ENCODE assay signal across 8 cellular contexts in genomic region chr19:56253737-56254136, GRCh38. TPM values are rescaled to one million over a fixed set of nuclear protein-coding genes. Genes with fewer than 3 reads are reported as not detected.
DNase-seq lines count a peak whose midpoint lies in the region; ATAC-seq and TF ChIP-seq lines count a peak whose summit lies in the region.

No MANE protein-coding gene starts in this region.

- H3K4me2 ChIP-seq in OCI-LY3 (ENCODE audit: low read length) = no peak overlapping the region

- intact Hi-C loops in naive thymus-derived CD4-positive, alpha-beta T cell (cut with micrococcal nuclease) = loop anchor here (1.0 to 5.0 kb wide), 6 partner anchors 80 to 1904 kb away; no protein-coding TSS in a partner anchor

- no peak overlapping the region for H2AFZ ChIP-seq in OCI-LY3 (ENCODE audit: low read depth, low read length)

- no peaks in the 10 kb centered on the region for H3K27me3 Mint-ChIP-seq in endodermal cell (ENCODE audit: insufficient read depth)
- no peaks in the 10 kb centered on the region for H3K27me3 Mint-ChIP-seq in naive thymus-derived CD4-positive, alpha-beta T cell

- H3K79me2 ChIP-seq in OCI-LY3 (ENCODE audit: low read length) = no peaks in the 10 kb centered on the region

- no peaks in the 10 kb centered on the region for H4K20me1 ChIP-seq in OCI-LY3 (ENCODE audit: insufficient read depth, low read length)

- H3K4me1 Mint-ChIP-seq in endodermal cell = peaks cover 6% of the 10 kb centered on the region
- H3K4me1 Mint-ChIP-seq in naive thymus-derived CD4-positive, alpha-beta T cell = peaks cover 0 to 8% (median 0%) of the 10 kb centered on the region in 7 donors

- TF ChIP-seq CTCF in OCI-LY3 (IDR thresholded peaks at IDR 0.05; ENCODE audit: low read depth, low read length) = peak; percentile 71
- TF ChIP-seq CTCF in endodermal cell (conservative IDR thresholded peaks at IDR 0.05) = peak; percentile 54

- H3K4me3 Mint-ChIP-seq in endodermal cell = no peak overlapping the region
- no peak overlapping the region for H3K4me3 Mint-ChIP-seq in naive thymus-derived CD4-positive, alpha-beta T cell

- peaks cover 25% of the 10 kb centered on the region for H3K9me3 Mint-ChIP-seq in endodermal cell
- H3K9me3 Mint-ChIP-seq in naive thymus-derived CD4-positive, alpha-beta T cell = peaks cover 0 to 9% (median 0%) of the 10 kb centered on the region in 11 donors

- POLR2A ChIA-PET in naive thymus-derived CD4-positive, alpha-beta T cell (lab: Charles Lee) = interaction anchor here (0.6 kb wide), 1 partner anchor 93 kb away, joined by 3 read pairs; no protein-coding TSS in a partner anchor

- H3K9ac ChIP-seq in OCI-LY3 (ENCODE audit: low read length) = no peak overlapping the region
- no peak overlapping the region for H3K9ac ChIP-seq in endodermal cell (ENCODE audit: extremely low read depth, low read length, poor library complexity, severe bottlenecking)

- H3K27me3 ChIP-seq in OCI-LY3 (ENCODE audit: low read depth, low read length) (no peaks in the 10 kb centered on the region), endodermal cell (ENCODE audit: control insufficient read depth, insufficient read depth, low read length, poor library complexity, severe bottlenecking) (no peaks in the 10 kb centered on the region)
- H3K27me3 ChIP-seq in naive thymus-derived CD4-positive, alpha-beta T cell (ENCODE audit: control insufficient read depth in 2 of 2, insufficient read depth in 2 of 2, low read length in 2 of 2) = no peaks in the 10 kb centered on the region

- no peak overlapping the region for H3K4me3 ChIP-seq in OCI-LY3 (ENCODE audit: low read length)
- H3K4me3 ChIP-seq in endodermal cell (ENCODE audit: low read length) = no peak overlapping the region
- H3K4me3 ChIP-seq in naive thymus-derived CD4-positive, alpha-beta T cell (ENCODE audit: low read length) = no peak overlapping the region

- DNase-seq in DMS 273 treated with DMSO at 0.1 percent for 48 hours (lab: John Stamatoyannopoulos, UW) (peak; percentile 37), HuH-7.5 (ENCODE audit: low spot score) (peak; percentile 37), endodermal cell (no peak)
- peak in 7 of 9 donors; percentile 14 to 53 (median 38) for DNase-seq in naive thymus-derived CD4-positive, alpha-beta T cell

- H3K27ac ChIP-seq in OCI-LY3 (ENCODE audit: low read length) = no peak overlapping the region
- no peak overlapping the region for H3K27ac ChIP-seq in endodermal cell (ENCODE audit: low read depth, low read length)
- H3K27ac ChIP-seq in naive thymus-derived CD4-positive, alpha-beta T cell (ENCODE audit: low read depth, low read length) = no peak overlapping the region

- no peak overlapping the region for H3K27ac Mint-ChIP-seq in endodermal cell
- peak overlapping the region in 1 of 9 donors; percentile 4 for H3K27ac Mint-ChIP-seq in naive thymus-derived CD4-positive, alpha-beta T cell

- H3K9me3 ChIP-seq in OCI-LY3 (ENCODE audit: insufficient read depth, low read length) = no peaks in the 10 kb centered on the region
- peaks cover 8% of the 10 kb centered on the region for H3K9me3 ChIP-seq in endodermal cell (ENCODE audit: control insufficient read depth, low read length)
- peaks cover 0 to 3% (median 0%) of the 10 kb centered on the region in 3 experiments for H3K9me3 ChIP-seq in naive thymus-derived CD4-positive, alpha-beta T cell (ENCODE audit: control insufficient read depth in 2 of 3, low read length in 3 of 3)

- CTCF ChIA-PET in naive thymus-derived CD4-positive, alpha-beta T cell (lab: Charles Lee) = interaction anchor here (0.6 to 3.4 kb wide), 16 partner anchors 11 to 747 kb away, joined by 3 to 36 read pairs (median 4); partner anchors contain the start of gene ZSCAN5A

- H3K36me3 ChIP-seq in OCI-LY3 (replicated peaks; ENCODE audit: low read depth, low read length) (peaks cover 2% of the 10 kb centered on the region), endodermal cell (ENCODE audit: control insufficient read depth, insufficient read depth, low read length) (no peaks in the 10 kb centered on the region)
- no peaks in the 10 kb centered on the region for H3K36me3 ChIP-seq in naive thymus-derived CD4-positive, alpha-beta T cell (ENCODE audit: control insufficient read depth in 2 of 3, insufficient read depth in 3 of 3, low read length in 3 of 3)

- peaks cover 3% of the 10 kb centered on the region for H3K4me1 ChIP-seq in OCI-LY3 (ENCODE audit: low read length)
- H3K4me1 ChIP-seq in endodermal cell (ENCODE audit: control insufficient read depth, insufficient read depth, low read length) = no peaks in the 10 kb centered on the region
- no peaks in the 10 kb centered on the region for H3K4me1 ChIP-seq in naive thymus-derived CD4-positive, alpha-beta T cell (ENCODE audit: control insufficient read depth in 2 of 2, insufficient read depth in 2 of 2, low read length in 2 of 2)

- peaks cover 12% of the 10 kb centered on the region for H3K36me3 Mint-ChIP-seq in endodermal cell (ENCODE audit: low read depth)
- H3K36me3 Mint-ChIP-seq in naive thymus-derived CD4-positive, alpha-beta T cell = peaks cover 0 to 7% (median 4%) of the 10 kb centered on the region in 5 donors

- peak; percentile 46 for ATAC-seq in naive thymus-derived CD4-positive, alpha-beta T cell
- ATAC-seq in GM19467 (IDR thresholded peaks at IDR 0.05; ENCODE audit: unreplicated experiment) = no peak
- ATAC-seq in HG02870 (IDR thresholded peaks at IDR 0.05; ENCODE audit: unreplicated experiment) = no peak
- no peak for ATAC-seq in GM21381 (IDR thresholded peaks at IDR 0.05; ENCODE audit: unreplicated experiment)

- WGBS in endodermal cell (ENCODE audit: insufficient coverage in 1 of 2, insufficient read length in 1 of 2), 2 experiments = 93 to 97% methylated on average over 4 to 5 of the region's 5 CpGs

RNA-seq across cellular contexts. Expression of gene EDDM13, which starts 18.8 kb away (rescaled TPM):
- not detected for total RNA-seq in endodermal cell
- polyA plus RNA-seq in endodermal cell (2013, experiment 1 of 2) = not detected
- polyA plus RNA-seq in endodermal cell (2013, experiment 2 of 2) = not detected
- 1 to 10 TPM in 1 of 5 experiments, not detected in 4; 3.0 TPM for total RNA-seq in naive thymus-derived CD4-positive, alpha-beta T cell
- 1 to 10 TPM in 1 of 2 donors, not detected in 1; 1.3 TPM for polyA plus RNA-seq in naive thymus-derived CD4-positive, alpha-beta T cell

RNA-seq across cellular contexts. Expression of gene ZSCAN5C, which starts 51.7 kb away (rescaled TPM):
- total RNA-seq in endodermal cell = not detected
- polyA plus RNA-seq in endodermal cell (2013, experiment 1 of 2) = not detected
- not detected for polyA plus RNA-seq in endodermal cell (2013, experiment 2 of 2)
- total RNA-seq in naive thymus-derived CD4-positive, alpha-beta T cell = not detected
- polyA plus RNA-seq in naive thymus-derived CD4-positive, alpha-beta T cell = not detected

RNA-seq across cellular contexts. Expression of gene ZSCAN5B, which starts 56.2 kb away (rescaled TPM):
- not detected for total RNA-seq in endodermal cell
- polyA plus RNA-seq in endodermal cell (2013, experiment 1 of 2) = 0.14 TPM
- not detected for polyA plus RNA-seq in endodermal cell (2013, experiment 2 of 2)
- not detected for total RNA-seq in naive thymus-derived CD4-positive, alpha-beta T cell
- polyA plus RNA-seq in naive thymus-derived CD4-positive, alpha-beta T cell = not detected
